ENCODE assay signal across 22 cellular contexts in genomic region chr10:12839349-12839927, GRCh38.
"Had no signal": no experiment of that assay in that cellular context is flagged by ENCODE, and none has a peak within 500 bp of the region (broad histone marks: within the 10 kb centered on the region; RNA-seq: fewer than 3 reads in every experiment).

No MANE protein-coding gene starts in this region.

- H3K9me3 Mint-ChIP-seq: activated B cell treated with CpG ODN at 0.5 μM for 24 hours; activated naive CD4-positive, alpha-beta T cell treated with anti-CD3 and anti-CD28 coated beads for 36 hours; activated naive CD8-positive, alpha-beta T cell treated with anti-CD3 and anti-CD28 coated beads, Interleukin-2, amount 10 ng/mL, durations not matched to agents 7 days and 5 days; mesothelial cell of epicardium; natural killer cell treated with Interleukin-12 subunit alpha and Interleukin-12 subunit beta and Interleukin-15 and Interleukin-18, amount 100 ng/mL, for 72 hours; T-cell; type B pancreatic cell had no signal

- DNase-seq: activated B cell treated with CpG ODN at 0.5 μM for 24 hours; activated CD4-positive, alpha-beta T cell treated with anti-CD3 and anti-CD28 coated beads for 36 hours; activated CD4-positive, alpha-beta T cell treated with anti-CD3 and anti-CD28 coated beads, Interleukin-2, amount 50 U/mL, for 48 hours; activated CD8-positive, alpha-beta memory T cell treated with anti-CD3 and anti-CD28 coated beads, Interleukin-2, amount 50 U/mL, for 48 hours; activated naive CD4-positive, alpha-beta T cell treated with anti-CD3 and anti-CD28 coated beads for 36 hours; activated naive CD8-positive, alpha-beta T cell treated with anti-CD3 and anti-CD28 coated beads, Interleukin-2, amount 10 ng/mL, durations not matched to agents 7 days and 5 days; activated T-cell treated with anti-CD3 and anti-CD28 coated beads, Interleukin-2, amount 50 U/mL, for 48 hours; amniotic stem cell; cortex of kidney; left cardiac atrium; sigmoid colon; stimulated activated CD4-positive, alpha-beta T cell treated with anti-CD3 and anti-CD28 coated beads, Interleukin-4, amount 100 ng/mL, for 24 hours; stimulated activated naive CD4-positive, alpha-beta T cell treated with Interleukin-2 at 50 U/mL for 16 hours; T-cell had no signal

- H3K36me3 Mint-ChIP-seq: activated naive CD8-positive, alpha-beta T cell treated with anti-CD3 and anti-CD28 coated beads, Interleukin-2, amount 10 ng/mL, durations not matched to agents 7 days and 5 days; mesothelial cell of epicardium; natural killer cell treated with Interleukin-12 subunit alpha and Interleukin-12 subunit beta and Interleukin-15 and Interleukin-18, amount 100 ng/mL, for 72 hours; T-cell; type B pancreatic cell had no signal

- ATAC-seq: activated CD4-positive, alpha-beta T cell treated with anti-CD3 and anti-CD28 coated beads for 36 hours; T-cell had no signal

- H3K27me3 Mint-ChIP-seq: activated B cell treated with CpG ODN at 0.5 μM for 24 hours; activated CD4-positive, alpha-beta T cell treated with anti-CD3 and anti-CD28 coated beads for 36 hours; activated naive CD8-positive, alpha-beta T cell treated with anti-CD3 and anti-CD28 coated beads, Interleukin-2, amount 10 ng/mL, durations not matched to agents 7 days and 5 days; natural killer cell treated with Interleukin-12 subunit alpha and Interleukin-12 subunit beta and Interleukin-15 and Interleukin-18, amount 100 ng/mL, for 72 hours had no signal

- H3K27ac ChIP-seq: epithelial cell of prostate, thoracic aorta had no signal

- H3K36me3 ChIP-seq: gastroesophageal sphincter, heart left ventricle, sigmoid colon, thoracic aorta had no signal

- H3K4me1 Mint-ChIP-seq: activated B cell treated with CpG ODN at 0.5 μM for 24 hours; activated CD4-positive, alpha-beta T cell treated with anti-CD3 and anti-CD28 coated beads for 36 hours; activated naive CD8-positive, alpha-beta T cell treated with anti-CD3 and anti-CD28 coated beads, Interleukin-2, amount 10 ng/mL, durations not matched to agents 7 days and 5 days; T-cell had no signal

- H3K9me3 ChIP-seq: gastroesophageal sphincter, heart left ventricle, sigmoid colon, thoracic aorta had no signal

- H3K4me3 Mint-ChIP-seq: activated B cell treated with CpG ODN at 0.5 μM for 24 hours; activated CD4-positive, alpha-beta T cell treated with anti-CD3 and anti-CD28 coated beads for 36 hours; activated naive CD4-positive, alpha-beta T cell treated with anti-CD3 and anti-CD28 coated beads for 36 hours; activated naive CD8-positive, alpha-beta T cell treated with anti-CD3 and anti-CD28 coated beads, Interleukin-2, amount 10 ng/mL, durations not matched to agents 7 days and 5 days; mesothelial cell of epicardium; natural killer cell treated with Interleukin-12 subunit alpha and Interleukin-12 subunit beta and Interleukin-15 and Interleukin-18, amount 100 ng/mL, for 72 hours; T-cell; type B pancreatic cell had no signal

- H3K27ac Mint-ChIP-seq: activated B cell treated with CpG ODN at 0.5 μM for 24 hours; activated CD4-positive, alpha-beta T cell treated with anti-CD3 and anti-CD28 coated beads for 36 hours; activated naive CD4-positive, alpha-beta T cell treated with anti-CD3 and anti-CD28 coated beads for 36 hours; activated naive CD8-positive, alpha-beta T cell treated with anti-CD3 and anti-CD28 coated beads, Interleukin-2, amount 10 ng/mL, durations not matched to agents 7 days and 5 days; natural killer cell treated with Interleukin-12 subunit alpha and Interleukin-12 subunit beta and Interleukin-15 and Interleukin-18, amount 100 ng/mL, for 72 hours; T-cell had no signal

- H3K4me3 ChIP-seq: gastroesophageal sphincter, heart left ventricle, lung, sigmoid colon, thoracic aorta had no signal

- H3K27me3 ChIP-seq: gastroesophageal sphincter, heart left ventricle, sigmoid colon had no signal
